Comparison of ENCODE assay signal across 19 cellular contexts in the genomic region with DNA sequence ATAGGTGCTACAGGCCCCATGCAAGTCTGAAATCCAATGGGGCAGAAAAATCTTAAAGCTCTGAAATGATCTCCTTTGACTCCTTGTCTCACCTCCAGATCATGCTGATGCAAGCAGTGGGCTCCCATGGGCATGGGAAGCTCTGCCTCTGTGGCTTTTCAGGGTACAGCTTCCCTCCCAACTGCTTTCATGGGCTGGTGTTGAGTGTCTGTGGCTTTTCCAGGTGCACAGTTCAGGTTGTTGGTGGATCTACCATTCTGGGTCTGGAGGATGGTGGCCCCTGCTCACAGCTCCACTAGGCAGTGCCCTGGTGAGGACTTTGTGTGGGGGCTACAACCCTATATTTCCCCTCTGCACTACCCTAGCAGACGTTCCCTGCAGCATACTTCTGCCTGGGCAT.
DNase-seq lines count a peak whose midpoint lies in the region.
"Had no signal": no experiment of that assay in that cellular context is flagged by ENCODE, and none has a peak within 500 bp of the region (broad histone marks: within the 10 kb centered on the region; RNA-seq: fewer than 3 reads in every experiment).

No MANE protein-coding gene starts in this region.

- no peak overlapping the region for H3K23ac ChIP-seq in neuronal stem cell (ENCODE audit: low read depth, low read length, poor library complexity)

- no peaks in the 10 kb centered on the region for H3K9me3 Mint-ChIP-seq in activated naive CD8-positive, alpha-beta T cell (ENCODE audit: low read depth)
- peaks cover 31% of the 10 kb centered on the region for H3K9me3 Mint-ChIP-seq in activated naive CD8-positive, alpha-beta T cell treated with anti-CD3 and anti-CD28 coated beads for 36 hours
- H3K9me3 Mint-ChIP-seq: CD4-positive, alpha-beta T cell; CD8-positive, alpha-beta memory T cell had no signal

- H3K36me3 ChIP-seq in neuronal stem cell (replicated peaks in 1 of 2; ENCODE audit: control insufficient read depth in 2 of 2, insufficient read depth in 2 of 2, low read length in 2 of 2) = no peaks in the 10 kb centered on the region
- H3K36me3 ChIP-seq: BLaER1 treated with 17β-estradiol and CSF1 and Interleukin-3, amounts not matched to agents 10 nM and 100 nM had no signal

- H3K4me2 ChIP-seq in neuronal stem cell (ENCODE audit: insufficient read depth, low read length, poor library complexity, severe bottlenecking) = no peak overlapping the region
- H3K4me2 ChIP-seq: A549; BLaER1 treated with 17β-estradiol and CSF1 and Interleukin-3, amounts not matched to agents 10 nM and 100 nM had no signal

- H3K9me3 ChIP-seq in neuronal stem cell (replicated peaks in 1 of 2; ENCODE audit: control insufficient read depth in 2 of 2, insufficient read depth in 1 of 2, low read depth in 1 of 2, low read length in 2 of 2) = no peaks in the 10 kb centered on the region
- H3K9me3 ChIP-seq: A549 had no signal

- H2BK12ac ChIP-seq in neuronal stem cell (ENCODE audit: low read length) = no peak overlapping the region

- H3K4me1 ChIP-seq in neuronal stem cell (ENCODE audit: control insufficient read depth in 2 of 2, insufficient read depth in 1 of 2, low read depth in 1 of 2, low read length in 2 of 2) = no peaks in the 10 kb centered on the region
- H3K4me1 ChIP-seq: A549; BLaER1 treated with 17β-estradiol and CSF1 and Interleukin-3, amounts not matched to agents 10 nM and 100 nM had no signal

- no peak for DNase-seq in activated naive CD8-positive, alpha-beta T cell treated with anti-CD3 and anti-CD28 coated beads for 36 hours
- DNase-seq in neuronal stem cell (ENCODE audit: low spot score) (no peak), SIG-M5 treated with dmso at 0.1 percent for 504 hours (lab: John Stamatoyannopoulos, UW; ENCODE audit: unreplicated experiment) (no peak)
- no peak for DNase-seq in activated CD4-positive, CD25-positive, alpha-beta regulatory T cell (lab: John Stamatoyannopoulos, UW)
- DNase-seq: AML-193; CD4-positive, alpha-beta T cell; CD8-positive, alpha-beta memory T cell; COR-L47; DMS 273 treated with DMSO at 0.1 percent for 48 hours; DMS153; DMS53; DMS79; GF-D8 had no signal

- no CpG with 5 or more reads among the region's 1 CpG for WGBS in neuronal stem cell (ENCODE audit: extremely low coverage in 2 of 2, insufficient read length in 2 of 2, insufficient replicate concordance in 1 of 2), 2 donors

- peaks cover 11% of the 10 kb centered on the region for H3K4me1 Mint-ChIP-seq in activated naive CD8-positive, alpha-beta T cell (ENCODE audit: low read depth)
- H3K4me1 Mint-ChIP-seq in activated naive CD8-positive, alpha-beta T cell treated with anti-CD3 and anti-CD28 coated beads for 36 hours = peaks cover 5% of the 10 kb centered on the region
- H3K4me1 Mint-ChIP-seq: B cell had no signal

- peak overlapping the region; percentile 28 for H3K27ac Mint-ChIP-seq in activated naive CD8-positive, alpha-beta T cell
- no peak overlapping the region for H3K27ac Mint-ChIP-seq in activated naive CD8-positive, alpha-beta T cell treated with anti-CD3 and anti-CD28 coated beads for 36 hours
- H3K27ac Mint-ChIP-seq: B cell had no signal

- H3K9ac ChIP-seq in neuronal stem cell (ENCODE audit: low read depth, low read length, poor library complexity) = no peak overlapping the region
- H3K9ac ChIP-seq: BLaER1 treated with 17β-estradiol and CSF1 and Interleukin-3, amounts not matched to agents 10 nM and 100 nM had no signal

- H3K14ac ChIP-seq in neuronal stem cell (ENCODE audit: low read length) = peak overlapping the region; percentile 82

- no peaks in the 10 kb centered on the region for H3K79me1 ChIP-seq in neuronal stem cell (ENCODE audit: low read depth, low read length)

- no peak overlapping the region for H2BK15ac ChIP-seq in neuronal stem cell (ENCODE audit: low read length)

- no peak overlapping the region for H3K18ac ChIP-seq in neuronal stem cell (ENCODE audit: low read length)

- no peak overlapping the region for H2AFZ ChIP-seq in neuronal stem cell (ENCODE audit: low read length)

- H3K4me3 ChIP-seq in neuronal stem cell (ENCODE audit: low read length in 2 of 2) = peak overlapping the region in 1 of 2 donors; percentile 41
- H3K4me3 ChIP-seq: A549; BLaER1 treated with 17β-estradiol and CSF1 and Interleukin-3, amounts not matched to agents 10 nM and 100 nM had no signal

- H2BK120ac ChIP-seq in neuronal stem cell (ENCODE audit: low read depth, low read length) = no peak overlapping the region

- H2AK5ac ChIP-seq in neuronal stem cell (ENCODE audit: low read depth, low read length) = no peak overlapping the region

- H3K36me3 Mint-ChIP-seq in activated naive CD8-positive, alpha-beta T cell = peaks cover 45% of the 10 kb centered on the region
- H3K36me3 Mint-ChIP-seq in activated naive CD8-positive, alpha-beta T cell treated with anti-CD3 and anti-CD28 coated beads for 36 hours = peaks cover 73% of the 10 kb centered on the region

- H3K27me3 Mint-ChIP-seq in activated naive CD8-positive, alpha-beta T cell = no peaks in the 10 kb centered on the region
- no peaks in the 10 kb centered on the region for H3K27me3 Mint-ChIP-seq in activated naive CD8-positive, alpha-beta T cell treated with anti-CD3 and anti-CD28 coated beads for 36 hours
- H3K27me3 Mint-ChIP-seq: B cell; CD4-positive, alpha-beta T cell; CD8-positive, alpha-beta memory T cell had no signal

- H4K8ac ChIP-seq in neuronal stem cell (ENCODE audit: low read depth, low read length) = no peak overlapping the region

- no peaks in the 10 kb centered on the region for H3K27me3 ChIP-seq in neuronal stem cell (ENCODE audit: control insufficient read depth in 3 of 3, insufficient read depth in 3 of 3, low read depth in 1 of 3, low read length in 3 of 3)
- H3K27me3 ChIP-seq: BLaER1 treated with 17β-estradiol and CSF1 and Interleukin-3, amounts not matched to agents 10 nM and 100 nM had no signal

- no peak overlapping the region for H3K27ac ChIP-seq in neuronal stem cell (replicated peaks; ENCODE audit: low read length)
- H3K27ac ChIP-seq: 22Rv1; A549; BLaER1 treated with 17β-estradiol and CSF1 and Interleukin-3, amounts not matched to agents 10 nM and 100 nM; C4-2B had no signal

- H4K91ac ChIP-seq in neuronal stem cell (ENCODE audit: low read depth, low read length, poor library complexity) = no peak overlapping the region

- H3K4me3 Mint-ChIP-seq in activated naive CD8-positive, alpha-beta T cell = no peak overlapping the region
- no peak overlapping the region for H3K4me3 Mint-ChIP-seq in activated naive CD8-positive, alpha-beta T cell treated with anti-CD3 and anti-CD28 coated beads for 36 hours
- H3K4me3 Mint-ChIP-seq: B cell; CD4-positive, alpha-beta T cell; CD8-positive, alpha-beta memory T cell had no signal

- no peak overlapping the region for H2BK5ac ChIP-seq in neuronal stem cell (ENCODE audit: low read length)

- H3K4ac ChIP-seq in neuronal stem cell (ENCODE audit: low read length) = no peak overlapping the region
